ENCODE assay signal across 11 cellular contexts in genomic region chr16:54090602-54091001, GRCh38.
"Had no signal": no experiment of that assay in that cellular context is flagged by ENCODE, and none has a peak within 500 bp of the region (broad histone marks: within the 10 kb centered on the region; RNA-seq: fewer than 3 reads in every experiment).

No MANE protein-coding gene starts in this region.

- H3K4me3 ChIP-seq: GM23248, GM23338, HAP-1 had no signal

- H3K9me3 ChIP-seq: HAP-1 had no signal

- H2AFZ ChIP-seq: GM23248, GM23338 had no signal

- ATAC-seq: GM23338, HCT116 had no signal

- H3K4me2 ChIP-seq: GM23338 had no signal

- DNase-seq: GM23248, GOT3, H7, H9, HCEC 1CT, HFFc6 had no signal

- H3K36me3 ChIP-seq: HAP-1 had no signal

- FAIRE-seq: H1, H54 had no signal

- H3K9ac ChIP-seq: GM23248 had no signal

- H3K4me1 ChIP-seq: HAP-1 had no signal

- H3K27ac ChIP-seq: GM23248 had no signal
